ENCODE assay signal across 11 cellular contexts in the genomic region with DNA sequence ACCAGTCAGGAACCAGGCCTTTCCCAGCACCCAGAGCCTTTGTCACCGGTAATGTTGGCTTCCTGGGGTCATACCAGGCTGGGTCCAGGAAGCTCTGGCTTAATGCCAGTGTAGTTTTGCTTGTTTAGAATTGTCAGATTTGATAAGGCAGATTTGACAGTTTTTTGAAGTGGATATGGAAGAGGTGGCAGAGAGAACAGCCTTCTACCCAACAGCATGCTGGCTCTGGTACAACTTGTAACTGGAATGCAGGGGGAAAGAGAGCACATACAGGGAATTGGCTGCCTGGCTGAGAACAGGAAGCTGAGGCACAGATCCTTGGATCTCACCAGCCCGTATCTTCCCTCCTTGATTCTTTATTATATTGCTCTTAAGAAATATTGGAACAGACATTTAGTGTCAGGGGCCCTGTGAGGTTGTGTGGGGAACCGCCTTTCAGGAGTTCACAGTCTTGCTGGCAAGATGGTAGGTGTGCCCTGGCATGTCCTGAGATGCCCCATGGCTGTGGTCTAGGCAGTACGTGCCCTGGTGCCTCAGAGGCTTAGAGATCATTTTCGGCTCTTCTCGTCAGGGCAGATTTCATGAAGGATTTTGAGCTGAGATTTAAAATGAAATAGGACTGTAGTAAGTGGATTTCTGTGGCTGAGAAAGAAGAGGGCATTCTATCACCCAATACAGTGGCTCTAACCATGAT.
A peak's percentile ranks its signal among the peaks of the same experiment; 100 is the strongest.
DNase-seq lines count a peak whose midpoint lies in the region; ATAC-seq and TF ChIP-seq lines count a peak whose summit lies in the region.
"Had no signal": no experiment of that assay in that cellular context is flagged by ENCODE, and none has a peak within 500 bp of the region (broad histone marks: within the 10 kb centered on the region; RNA-seq: fewer than 3 reads in every experiment).

No MANE protein-coding gene starts in this region.

- no peaks in the 10 kb centered on the region for H4K20me1 ChIP-seq in SK-N-SH (ENCODE audit: insufficient read depth)

- no peak for TF ChIP-seq RAD21 in SK-N-SH (IDR thresholded peaks at IDR 0.05; ENCODE audit: low read length)

- DNase-seq in AG20443 (ENCODE audit: low spot score) (peak; percentile 43), SK-N-SH (no peak), fibroblast of peridontal ligament (ENCODE audit: extremely low read depth) (peak; percentile 23), inferior parietal cortex (ENCODE audit: extremely low spot score) (no peak), superior temporal gyrus (ENCODE audit: extremely low spot score) (no peak)
- DNase-seq in effector memory CD8-positive, alpha-beta T cell = no peak
- DNase-seq: naive thymus-derived CD8-positive, alpha-beta T cell; NCI-H1436 treated with DMSO at 0.1 percent for 48 hours had no signal

- H3K27me3 ChIP-seq in SK-N-SH (ENCODE audit: insufficient read depth) (no peaks in the 10 kb centered on the region), parathyroid adenoma (ENCODE audit: control insufficient read depth, insufficient read depth, low read length) (no peaks in the 10 kb centered on the region)

- H2AFZ ChIP-seq in SK-N-SH (ENCODE audit: low read depth) = no peak overlapping the region
- no peak overlapping the region for H2AFZ ChIP-seq in parathyroid adenoma

- H3K27ac ChIP-seq in SK-N-SH (ENCODE audit: low read depth in 2 of 2, low read length in 1 of 2) (peak overlapping the region in 1 of 2 experiments; percentile 13; a peak in 1 of 4 replicates), parathyroid adenoma (peak overlapping the region; percentile 73)

- H3K9me3 Mint-ChIP-seq in effector memory CD8-positive, alpha-beta T cell = no peaks in the 10 kb centered on the region
- H3K9me3 Mint-ChIP-seq: dendritic cell treated with granulocyte-macrophage colony-stimulating factor and Interleukin-4, amounts not matched to agents 40 ng/mL and 50 ng/mL, for 4 days; naive thymus-derived CD8-positive, alpha-beta T cell had no signal

- no peaks in the 10 kb centered on the region for H3F3A ChIP-seq in SK-N-SH (replicated peaks; ENCODE audit: insufficient read depth)

- H3K9ac ChIP-seq in SK-N-SH = no peak overlapping the region
- no peak overlapping the region for H3K9ac ChIP-seq in parathyroid adenoma

- H3K4me1 ChIP-seq in SK-N-SH (ENCODE audit: control insufficient read depth in 1 of 2, insufficient read depth in 2 of 2, low read depth in 1 of 2, low read length in 1 of 2) (peaks cover 24 to 26% of the 10 kb centered on the region in 2 experiments), parathyroid adenoma (peaks cover 40% of the 10 kb centered on the region)

- H3K4me3 ChIP-seq in SK-N-SH (ENCODE audit: low read depth in 2 of 2, low read length in 1 of 2) = no peak overlapping the region
- H3K4me3 ChIP-seq in parathyroid adenoma (ENCODE audit: low read depth, low read length) = no peak overlapping the region

- H3K79me2 ChIP-seq in SK-N-SH (ENCODE audit: insufficient read depth) (no peaks in the 10 kb centered on the region), parathyroid adenoma (peaks cover 4% of the 10 kb centered on the region)

- no peak for TF ChIP-seq EP300 in SK-N-SH (IDR thresholded peaks at IDR 0.05; ENCODE audit: borderline replicate concordance in 1 of 2, low read depth in 1 of 2, low read length in 1 of 2)

- no peaks in the 10 kb centered on the region for H3K9me2 ChIP-seq in SK-N-SH

- H3K4me2 ChIP-seq in SK-N-SH = 0 out of 2 replicates have a peak overlapping the region, but pooled peaks have one; percentile 25
- peak overlapping the region; percentile 11 for H3K4me2 ChIP-seq in parathyroid adenoma (ENCODE audit: low read length)

- POLR2A ChIA-PET in SK-N-SH (lab: Yijun Ruan, JAX) = no interaction called here

- TF ChIP-seq CTCF in SK-N-SH (IDR thresholded peaks at IDR 0.05) (no peak), parathyroid adenoma (IDR thresholded peaks at IDR 0.05) (no peak)

- CTCF ChIA-PET in SK-N-SH (lab: Yijun Ruan, JAX) = interaction anchor here (0.6 to 4.5 kb wide), 15 partner anchors 15 to 1250 kb away, joined by 3 to 40 read pairs (median 9); no protein-coding TSS in a partner anchor

- H3K9me3 ChIP-seq in SK-N-SH (no peaks in the 10 kb centered on the region), parathyroid adenoma (ENCODE audit: control insufficient read depth, low read length) (no peaks in the 10 kb centered on the region)

- ATAC-seq in effector memory CD8-positive, alpha-beta T cell (replicated peaks) = no peak
- no peak for ATAC-seq in GM18861 (IDR thresholded peaks at IDR 0.05; ENCODE audit: unreplicated experiment)
- ATAC-seq: naive thymus-derived CD8-positive, alpha-beta T cell had no signal

- 98% methylated on average over 6 of the region's 6 CpGs for WGBS in SK-N-SH (ENCODE audit: low lambda C conversion rate)

- no peak overlapping the region for H3K27ac Mint-ChIP-seq in effector memory CD8-positive, alpha-beta T cell
- H3K27ac Mint-ChIP-seq: dendritic cell treated with granulocyte-macrophage colony-stimulating factor and Interleukin-4, amounts not matched to agents 40 ng/mL and 50 ng/mL, for 4 days; naive thymus-derived CD8-positive, alpha-beta T cell had no signal

- H3K27me3 Mint-ChIP-seq in effector memory CD8-positive, alpha-beta T cell = peaks cover 9 to 10% of the 10 kb centered on the region in 2 donors

- H3K36me3 Mint-ChIP-seq in effector memory CD8-positive, alpha-beta T cell (ENCODE audit: insufficient read depth) = no peaks in the 10 kb centered on the region
- H3K36me3 Mint-ChIP-seq: naive thymus-derived CD8-positive, alpha-beta T cell had no signal

- no peak overlapping the region for H3K4me3 Mint-ChIP-seq in effector memory CD8-positive, alpha-beta T cell
- H3K4me3 Mint-ChIP-seq: dendritic cell treated with granulocyte-macrophage colony-stimulating factor and Interleukin-4, amounts not matched to agents 40 ng/mL and 50 ng/mL, for 4 days; naive thymus-derived CD8-positive, alpha-beta T cell had no signal

- H3K36me3 ChIP-seq in SK-N-SH (replicated peaks in 1 of 2; ENCODE audit: control insufficient read depth in 1 of 2, insufficient read depth in 2 of 2, low read length in 1 of 2) (no peaks in the 10 kb centered on the region), parathyroid adenoma (ENCODE audit: control insufficient read depth, insufficient read depth, low read length) (no peaks in the 10 kb centered on the region)

- H3K4me1 Mint-ChIP-seq in effector memory CD8-positive, alpha-beta T cell (ENCODE audit: low read depth in 2 of 2) = peaks cover 0 to 3% of the 10 kb centered on the region in 2 donors

TF ChIP-seq in SK-N-SH, 30 proteins besides CTCF, POLR2A, EP300 and RAD21:
- TF ChIP-seq RCOR1 (IDR thresholded peaks at IDR 0.05; ENCODE audit: low read length) (no peak), IRF3 (IDR thresholded peaks at IDR 0.05; ENCODE audit: low read depth, low read length) (no peak), TEAD4 (IDR thresholded peaks at IDR 0.05; ENCODE audit: borderline replicate concordance, insufficient read depth) (no peak), YY1 (IDR thresholded peaks at IDR 0.05; ENCODE audit: low read depth) (no peak), GATA2 (CRISPR knock-in tag; IDR thresholded peaks at IDR 0.05) (no peak), ELF1 (IDR thresholded peaks at IDR 0.05) (no peak), MEF2A (IDR thresholded peaks at IDR 0.05; ENCODE audit: borderline replicate concordance, low read depth) (no peak), SIN3A (IDR thresholded peaks at IDR 0.05; ENCODE audit: borderline replicate concordance, low read depth, low read length) (no peak), RXRA (IDR thresholded peaks at IDR 0.05; ENCODE audit: borderline replicate concordance, low read depth) (no peak), POLR2AphosphoS5 (IDR thresholded peaks at IDR 0.05; ENCODE audit: low read depth, low read length) (no peak), NFIC (IDR thresholded peaks at IDR 0.05; ENCODE audit: borderline replicate concordance) (no peak; the same call in 1 of the 2 replicates), USF1 (IDR thresholded peaks at IDR 0.05; ENCODE audit: borderline replicate concordance, low read depth) (no peak), USF2 (IDR thresholded peaks at IDR 0.05; ENCODE audit: borderline replicate concordance, low read depth, low read length) (no peak)

Comparison
In these comparisons a context has a peak if more than half of its experiments do, and no peak if none do; other contexts are left out.
1. DNase-seq: peak in AG20443 (single experiment) and fibroblast of peridontal ligament (single experiment); none in SK-N-SH (single experiment), effector memory CD8-positive, alpha-beta T cell (0 of 3), inferior parietal cortex (single experiment) and superior temporal gyrus (single experiment).